In genomic region chr14:54782803-54783659, GRCh38 we compare ENCODE assay signal across 8 cellular contexts.
DNase-seq lines count a peak whose midpoint lies in the region; ATAC-seq and TF ChIP-seq lines count a peak whose summit lies in the region.

No MANE protein-coding gene starts in this region.

- H3K4me1 Mint-ChIP-seq in activated T-helper 2 cell treated with anti-CD3 and anti-CD28 coated beads, Interferon-gamma antibody, Interleukin-2, Interleukin-4, amounts not matched to agents 10 μg/mL and 5 μg/mL and 100 μg/mL, durations not matched to agents 14 hours and 24 hours and 36 hours (ENCODE audit: low read depth), result peaks cover 16% of the 10 kb centered on the region

- H3K27me3 ChIP-seq in BE2C, result no peaks in the 10 kb centered on the region
- no peaks in the 10 kb centered on the region for H3K27me3 ChIP-seq in PC-9 (ENCODE audit: insufficient read depth, low read depth)
- no peaks in the 10 kb centered on the region for H3K27me3 ChIP-seq in right cardiac atrium (ENCODE audit: control insufficient read depth, insufficient read depth)

- peaks cover 37% of the 10 kb centered on the region for H3K27me3 Mint-ChIP-seq in activated T-helper 2 cell treated with anti-CD3 and anti-CD28 coated beads, Interferon-gamma antibody, Interleukin-2, Interleukin-4, amounts not matched to agents 10 μg/mL and 5 μg/mL and 100 μg/mL, durations not matched to agents 14 hours and 24 hours and 36 hours (ENCODE audit: low read depth)

- H3K36me3 ChIP-seq in BE2C, result no peaks in the 10 kb centered on the region
- H3K36me3 ChIP-seq in PC-9 (ENCODE audit: low read depth), result no peaks in the 10 kb centered on the region

- H3K4me2 ChIP-seq in PC-9, result no peak overlapping the region

- H2AFZ ChIP-seq in PC-9, result no peak overlapping the region

- peak; percentile 51 for DNase-seq in BE2C
- no peak for DNase-seq in PC-9
- peak in 2 of 3 donors; percentile 65 for DNase-seq in right cardiac atrium
- DNase-seq in AG20443 (ENCODE audit: low spot score), result no peak
- no peak for DNase-seq in activated T-helper 2 cell treated with anti-CD3 and anti-CD28 coated beads, Interferon-gamma antibody, Interleukin-2, Interleukin-4, amounts not matched to agents 10 μg/mL and 5 μg/mL and 100 μg/mL, durations not matched to agents 14 hours and 24 hours and 36 hours (ENCODE audit: low spot score)
- no peak for DNase-seq in effector CD4-positive, alpha-beta T cell

- no peaks in the 10 kb centered on the region for H3K36me3 Mint-ChIP-seq in activated T-helper 2 cell treated with anti-CD3 and anti-CD28 coated beads, Interferon-gamma antibody, Interleukin-2, Interleukin-4, amounts not matched to agents 10 μg/mL and 5 μg/mL and 100 μg/mL, durations not matched to agents 14 hours and 24 hours and 36 hours (ENCODE audit: low read depth)

- 78% methylated on average over 14 of the region's 14 CpGs for whole genome bisulfite sequencing in right cardiac atrium

- H3K79me2 ChIP-seq in PC-9 (ENCODE audit: low read depth), result no peaks in the 10 kb centered on the region

- no peaks in the 10 kb centered on the region; the same call in 1 of the 2 replicates for H3F3A ChIP-seq in PC-9 (ENCODE audit: insufficient read depth, low read depth)

- ATAC-seq in GM18873 (IDR thresholded peaks at IDR 0.05; ENCODE audit: low FRiP score, unreplicated experiment) (peak; percentile 63), HG03039 (IDR thresholded peaks at IDR 0.05; ENCODE audit: unreplicated experiment) (peak; percentile 83), right cardiac atrium (no peak)

- POLR2A ChIA-PET in PC-9 (lab: Charles Lee; ENCODE audit: unreplicated experiment), result no interaction called here

- no peaks in the 10 kb centered on the region for H3K9me3 Mint-ChIP-seq in activated T-helper 2 cell treated with anti-CD3 and anti-CD28 coated beads, Interferon-gamma antibody, Interleukin-2, Interleukin-4, amounts not matched to agents 10 μg/mL and 5 μg/mL and 100 μg/mL, durations not matched to agents 14 hours and 24 hours and 36 hours

- intact Hi-C loops in PC-9 (cut with micrococcal nuclease; ENCODE audit: unreplicated experiment), result no loop called here
- intact Hi-C loops in right cardiac atrium (cut with DNase I), result no loop called here
- intact Hi-C loops in activated T-helper 2 cell treated with anti-CD3 and anti-CD28 coated beads, Interferon-gamma antibody, Interleukin-2, Interleukin-4, amounts not matched to agents 10 μg/mL and 5 μg/mL and 100 μg/mL, durations not matched to agents 14 hours and 24 hours and 36 hours (cut with micrococcal nuclease), result no loop called here

- CTCF ChIA-PET in PC-9 (lab: Charles Lee), result interaction anchor here (0.7 kb wide), 1 partner anchor 1690 kb away, joined by 4 read pairs; no protein-coding TSS in a partner anchor

- H3K4me3 Mint-ChIP-seq in activated T-helper 2 cell treated with anti-CD3 and anti-CD28 coated beads, Interferon-gamma antibody, Interleukin-2, Interleukin-4, amounts not matched to agents 10 μg/mL and 5 μg/mL and 100 μg/mL, durations not matched to agents 14 hours and 24 hours and 36 hours (ENCODE audit: low read depth), result no peak overlapping the region

- H4K20me1 ChIP-seq in PC-9 (ENCODE audit: insufficient read depth), result no peaks in the 10 kb centered on the region; the same call in 1 of the 2 replicates

- no TSS peak for BruUV-seq in PC-9 (replicated peaks; lab: Mats Ljungman, UMichigan)

- no peak overlapping the region for H3K27ac Mint-ChIP-seq in activated T-helper 2 cell treated with anti-CD3 and anti-CD28 coated beads, Interferon-gamma antibody, Interleukin-2, Interleukin-4, amounts not matched to agents 10 μg/mL and 5 μg/mL and 100 μg/mL, durations not matched to agents 14 hours and 24 hours and 36 hours

- H3K4me3 ChIP-seq in BE2C (ENCODE audit: low read depth, low read length), result no peak overlapping the region
- no peak overlapping the region for H3K4me3 ChIP-seq in PC-9
- H3K4me3 ChIP-seq in right cardiac atrium (ENCODE audit: low read length), result no peak overlapping the region

- H3K27ac ChIP-seq in PC-9 (no peak overlapping the region), right cardiac atrium (ENCODE audit: low read length) (peak overlapping the region; percentile 82)

- H3K9me3 ChIP-seq in BE2C, result no peaks in the 10 kb centered on the region
- no peaks in the 10 kb centered on the region for H3K9me3 ChIP-seq in PC-9 (ENCODE audit: insufficient read depth, low read depth)
- H3K9me3 ChIP-seq in right cardiac atrium (ENCODE audit: control insufficient read depth, low read length), result no peaks in the 10 kb centered on the region

- no peaks in the 10 kb centered on the region for H3K9me2 ChIP-seq in PC-9 (ENCODE audit: insufficient read depth)

- peak; percentile 57 for TF ChIP-seq CTCF in BE2C (IDR thresholded peaks at IDR 0.05; ENCODE audit: low read depth, low read length)
- 0 out of 2 replicates have a peak, but pooled peaks have one; percentile 25 for TF ChIP-seq CTCF in PC-9 (conservative IDR thresholded peaks at IDR 0.05)

- H3K4me1 ChIP-seq in BE2C, result peaks cover 3% of the 10 kb centered on the region
- no peaks in the 10 kb centered on the region for H3K4me1 ChIP-seq in PC-9 (replicated peaks; ENCODE audit: insufficient read depth)
- H3K4me1 ChIP-seq in right cardiac atrium (ENCODE audit: control insufficient read depth, insufficient read depth, low read length), result peaks cover 16% of the 10 kb centered on the region

Comparison
In these comparisons a context has a peak if more than half of its experiments do, and no peak if none do; other contexts are left out.
1. DNase-seq: peak in BE2C (single experiment) and right cardiac atrium (2 of 3); none in PC-9 (0 of 2), AG20443 (single experiment), activated T-helper 2 cell treated with anti-CD3 and anti-CD28 coated beads, Interferon-gamma antibody, Interleukin-2, Interleukin-4, amounts not matched to agents 10 μg/mL and 5 μg/mL and 100 μg/mL, durations not matched to agents 14 hours and 24 hours and 36 hours (single experiment) and effector CD4-positive, alpha-beta T cell (single experiment).
2. ATAC-seq: peak in GM18873 (single experiment) and HG03039 (single experiment); none in right cardiac atrium (0 of 2).